9 cellular contexts compared by ENCODE assay signal in genomic region chr14:38989917-38990546, GRCh38.
A peak's percentile ranks its signal among the peaks of the same experiment; 100 is the strongest.
DNase-seq lines count a peak whose midpoint lies in the region; ATAC-seq and TF ChIP-seq lines count a peak whose summit lies in the region.
"Had no signal": no experiment of that assay in that cellular context is flagged by ENCODE, and none has a peak within 500 bp of the region (broad histone marks: within the 10 kb centered on the region; RNA-seq: fewer than 3 reads in every experiment).

No MANE protein-coding gene starts in this region.

- TF ChIP-seq EP300 in ovary (IDR thresholded peaks at IDR 0.05) = no peak

- no peak for TF ChIP-seq POLR2A in ovary (IDR thresholded peaks at IDR 0.05)

- intact Hi-C loops in ovary (cut with DNase I) = loop anchor here in 1 of 4 donors (5.0 kb wide), 1 partner anchor 1302 kb away; no protein-coding TSS in a partner anchor

- WGBS in ovary, 3 donors = 8 to 26% (median 13%) methylated on average over 2 of the region's 2 CpGs

- H3K4me1 ChIP-seq in ovary (ENCODE audit: insufficient read depth) = no peaks in the 10 kb centered on the region

- ATAC-seq in GM18861 (IDR thresholded peaks at IDR 0.05; ENCODE audit: unreplicated experiment) (peak; percentile 89), GM21576 (IDR thresholded peaks at IDR 0.05; ENCODE audit: unreplicated experiment) (peak; percentile 98), HG03521 (IDR thresholded peaks at IDR 0.05; ENCODE audit: unreplicated experiment) (peak; percentile 87)

- H3K36me3 ChIP-seq in ovary = no peaks in the 10 kb centered on the region

- no peaks in the 10 kb centered on the region for H3K9me3 ChIP-seq in ovary

- H3K27me3 ChIP-seq in ovary = no peaks in the 10 kb centered on the region

- H3K4me3 ChIP-seq in fibroblast of mammary gland (ENCODE audit: control insufficient read depth, low read depth, low read length) = no peak overlapping the region
- no peak overlapping the region for H3K4me3 ChIP-seq in ovary

- peak; percentile 10 for DNase-seq in fibroblast of mammary gland (ENCODE audit: low read depth)
- no peak for DNase-seq in ovary
- DNase-seq in foreskin melanocyte = no peak
- no peak for DNase-seq in T1000 (lab: John Stamatoyannopoulos, UW)
- DNase-seq in LoVo (ENCODE audit: low spot score) = no peak
- DNase-seq: GOT3 had no signal

- H3K27ac ChIP-seq in ovary = no peak overlapping the region

- TF ChIP-seq CTCF in fibroblast of mammary gland (conservative IDR thresholded peaks at IDR 0.05; ENCODE audit: control insufficient read depth, insufficient read depth, low read depth, low read length) (no peak), ovary (IDR thresholded peaks at IDR 0.05) (no peak)
